Comparison of ENCODE assay signal across 1 cellular context in genomic region chr1:1393428-1393827, GRCh38.
TF ChIP-seq lines count a peak whose summit lies in the region.

No MANE protein-coding gene starts in this region.

TF ChIP-seq in GM12878, 131 proteins besides CTCF, POLR2A, EP300 and RAD21:
- TF ChIP-seq CREM (IDR thresholded peaks at IDR 0.05; ENCODE audit: low read depth) (no peak), RCOR1 (conservative IDR thresholded peaks at IDR 0.05; ENCODE audit: low read depth, low read length) (no peak), TCF12 (IDR thresholded peaks at IDR 0.05; ENCODE audit: low read depth, low read length) (no peak), REST (IDR thresholded peaks at IDR 0.05; ENCODE audit: low read depth, low read length) (no peak), GABPA (IDR thresholded peaks at IDR 0.05; ENCODE audit: low read depth) (no peak), NR2F1 (conservative IDR thresholded peaks at IDR 0.05) (no peak)
TF ChIP-seq in GM12878: peak in this region for 0.
